Comparison of ENCODE assay signal across 19 cellular contexts in the genomic region with DNA sequence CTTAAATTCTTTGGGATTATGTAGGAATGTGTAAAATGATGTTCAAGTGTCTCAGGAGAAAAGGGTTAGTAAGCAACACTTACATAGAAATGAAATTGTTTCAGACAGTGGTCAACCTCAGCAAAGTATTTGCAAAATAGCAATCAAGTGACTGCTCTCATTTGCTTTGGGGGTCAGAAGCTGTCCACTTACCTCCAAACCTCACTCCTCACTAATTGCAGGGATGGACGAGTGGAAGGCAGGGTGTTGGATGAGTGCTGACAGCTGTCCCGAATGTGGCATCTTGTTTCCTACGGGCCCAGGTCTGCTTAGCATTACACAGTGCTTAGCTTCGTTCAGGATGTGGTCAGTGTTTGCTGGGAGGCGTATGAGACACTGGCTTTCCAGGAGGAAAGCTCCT.
DNase-seq lines count a peak whose midpoint lies in the region; ATAC-seq, FAIRE-seq and TF ChIP-seq lines count a peak whose summit lies in the region.
"Had no signal": no experiment of that assay in that cellular context is flagged by ENCODE, and none has a peak within 500 bp of the region (broad histone marks: within the 10 kb centered on the region; RNA-seq: fewer than 3 reads in every experiment).

No MANE protein-coding gene starts in this region.

- no peak for TF ChIP-seq POLR2A in gastroesophageal sphincter (IDR thresholded peaks at IDR 0.05)

- H3K27ac Mint-ChIP-seq in activated T-cell treated with anti-CD3 and anti-CD28 coated beads, Interleukin-2, amount 50 U/mL, for 72 hours, result no peak overlapping the region
- H3K27ac Mint-ChIP-seq: activated CD8-positive, alpha-beta T cell treated with anti-CD3 and anti-CD28 coated beads, Interleukin-2, amount 10 ng/mL, durations not matched to agents 7 days and 5 days had no signal

- peak; percentile 88 for FAIRE-seq in urothelium cell line (lab: Jason Lieb, UNC)
- FAIRE-seq: A204.1 had no signal

- no peak for TF ChIP-seq CTCF in gastroesophageal sphincter (IDR thresholded peaks at IDR 0.05)

- 51% methylated on average over 5 of the region's 5 CpGs for WGBS in right cardiac atrium
- 72% methylated on average over 5 of the region's 5 CpGs; no CpG with 5 or more reads in 1 of the 2 donors for WGBS in gastroesophageal sphincter (ENCODE audit: low coverage in 1 of 2), 2 donors

- no peak overlapping the region for H3K4me3 Mint-ChIP-seq in activated T-cell treated with anti-CD3 and anti-CD28 coated beads, Interleukin-2, amount 50 U/mL, for 72 hours
- H3K4me3 Mint-ChIP-seq: activated CD8-positive, alpha-beta T cell treated with anti-CD3 and anti-CD28 coated beads, Interleukin-2, amount 10 ng/mL, durations not matched to agents 7 days and 5 days had no signal

- H3K9me3 ChIP-seq in right cardiac atrium (ENCODE audit: control insufficient read depth, low read length) (no peaks in the 10 kb centered on the region), gastroesophageal sphincter (no peaks in the 10 kb centered on the region)
- H3K9me3 ChIP-seq: transverse colon had no signal

- H3K36me3 Mint-ChIP-seq in activated T-cell treated with anti-CD3 and anti-CD28 coated beads, Interleukin-2, amount 50 U/mL, for 72 hours (ENCODE audit: insufficient read depth in 2 of 2), result no peaks in the 10 kb centered on the region

- H3K4me3 ChIP-seq in right cardiac atrium (ENCODE audit: low read length) (no peak overlapping the region), gastroesophageal sphincter (no peak overlapping the region)
- H3K4me3 ChIP-seq: hepatocyte, lung, transverse colon had no signal

- ATAC-seq in right cardiac atrium, result no peak
- no peak for ATAC-seq in Right ventricle myocardium inferior
- peak; percentile 13 for ATAC-seq in gastroesophageal sphincter
- no peak for ATAC-seq in activated T-cell treated with anti-CD3 and anti-CD28 coated beads, Interleukin-2, amount 50 U/mL, for 72 hours (replicated peaks in 1 of 2)
- ATAC-seq: activated CD8-positive, alpha-beta T cell treated with anti-CD3 and anti-CD28 coated beads, Interleukin-2, amount 10 ng/mL, durations not matched to agents 7 days and 5 days had no signal

- intact Hi-C loops in right cardiac atrium (cut with DNase I) (no loop called here), Right ventricle myocardium inferior (cut with DNase I) (no loop called here)

- no peak for TF ChIP-seq EP300 in gastroesophageal sphincter (IDR thresholded peaks at IDR 0.05)

- DNase-seq in right cardiac atrium (peak in 2 of 3 donors; percentile 39 to 48), Right ventricle myocardium inferior (ENCODE audit: missing footprints) (no peak), UCSD-AML1 (lab: John Stamatoyannopoulos, UW; ENCODE audit: unreplicated experiment) (peak; percentile 5), urothelium cell line (ENCODE audit: low spot score) (peak; percentile 59), NCI-H1048 (lab: John Stamatoyannopoulos, UW) (no peak), dedifferentiated amniotic fluid mesenchymal stem cell (ENCODE audit: extremely low spot score) (no peak)
- DNase-seq in activated T-cell treated with anti-CD3 and anti-CD28 coated beads, Interleukin-2, amount 50 U/mL, for 72 hours, result no peak
- DNase-seq: activated CD8-positive, alpha-beta T cell treated with anti-CD3 and anti-CD28 coated beads, Interleukin-2, amount 10 ng/mL, durations not matched to agents 7 days and 5 days; activated gamma-delta T cell; Calu3; central memory CD4-positive, alpha-beta T cell; Karpas-422; NCI-H1930; SHP77 treated with DMSO at 0.1 percent for 48 hours; transverse colon had no signal

- H3K9me3 Mint-ChIP-seq in activated T-cell treated with anti-CD3 and anti-CD28 coated beads, Interleukin-2, amount 50 U/mL, for 72 hours, result no peaks in the 10 kb centered on the region

- H3K27me3 ChIP-seq in right cardiac atrium (ENCODE audit: control insufficient read depth, insufficient read depth) (no peaks in the 10 kb centered on the region), gastroesophageal sphincter (no peaks in the 10 kb centered on the region)
- H3K27me3 ChIP-seq: hepatocyte, transverse colon had no signal

- peaks cover 4% of the 10 kb centered on the region for H3K4me1 Mint-ChIP-seq in activated T-cell treated with anti-CD3 and anti-CD28 coated beads, Interleukin-2, amount 50 U/mL, for 72 hours (ENCODE audit: low read depth)

- H3K4me1 ChIP-seq in right cardiac atrium (ENCODE audit: control insufficient read depth, insufficient read depth, low read length), result no peaks in the 10 kb centered on the region
- H3K4me1 ChIP-seq in gastroesophageal sphincter, result no peaks in the 10 kb centered on the region
- H3K4me1 ChIP-seq: transverse colon had no signal

- no peaks in the 10 kb centered on the region for H3K36me3 ChIP-seq in gastroesophageal sphincter
- H3K36me3 ChIP-seq: transverse colon had no signal

- H3K27ac ChIP-seq in right cardiac atrium (ENCODE audit: low read length) (no peak overlapping the region), gastroesophageal sphincter (peak overlapping the region in 2 of 4 donors; percentile 22 to 40)
- H3K27ac ChIP-seq: hepatocyte, transverse colon had no signal

- H3K27me3 Mint-ChIP-seq in activated T-cell treated with anti-CD3 and anti-CD28 coated beads, Interleukin-2, amount 50 U/mL, for 72 hours (ENCODE audit: low read depth), result no peaks in the 10 kb centered on the region

Comparison
In these comparisons a context has a peak if more than half of its experiments do, and no peak if none do; other contexts are left out.
1. DNase-seq: peak in right cardiac atrium (2 of 3), UCSD-AML1 (single experiment) and urothelium cell line (single experiment); none in Right ventricle myocardium inferior (single experiment), activated T-cell treated with anti-CD3 and anti-CD28 coated beads, Interleukin-2, amount 50 U/mL, for 72 hours (0 of 2), NCI-H1048 (single experiment) and dedifferentiated amniotic fluid mesenchymal stem cell (single experiment).